ENCODE assay signal across 27 cellular contexts in the genomic region with DNA sequence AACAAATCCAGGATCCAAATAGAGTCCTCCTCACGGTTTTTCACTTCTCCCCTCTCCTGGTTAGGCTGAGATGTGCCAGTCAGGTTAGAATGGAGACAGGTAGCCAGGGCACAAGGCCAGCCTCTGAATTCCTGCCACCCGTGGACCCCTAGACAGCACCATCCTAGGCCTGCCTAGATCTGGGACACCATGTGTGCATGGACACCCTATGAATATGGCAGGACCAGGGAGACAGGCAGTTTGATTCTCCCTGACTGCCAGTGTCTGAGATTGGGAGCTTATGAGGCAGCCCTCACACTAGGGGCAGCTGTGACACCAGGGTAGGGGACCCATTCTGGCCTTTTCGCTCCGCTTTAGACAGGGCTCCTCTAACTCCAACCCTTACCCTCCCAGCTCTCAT. TPM values are rescaled to one million over a fixed set of nuclear protein-coding genes. Genes with fewer than 3 reads are reported as not detected.
"Had no signal": no experiment of that assay in that cellular context is flagged by ENCODE, and none has a peak within 500 bp of the region (broad histone marks: within the 10 kb centered on the region; RNA-seq: fewer than 3 reads in every experiment).

No MANE protein-coding gene starts in this region.

- H3K9me3 Mint-ChIP-seq: IgD-negative memory B cell had no signal

- H3K4me3 Mint-ChIP-seq: IgD-negative memory B cell had no signal

- H3K4me2 ChIP-seq: KMS-11, SK-N-SH had no signal

- H3K9me3 ChIP-seq: SK-N-SH had no signal

- ATAC-seq: K562, Panc1, PC-3 had no signal

- FAIRE-seq: HTR-8/SVneo, K562 had no signal

- H3K27me3 Mint-ChIP-seq: IgD-negative memory B cell had no signal

- H3K4me3 ChIP-seq: K562 had no signal

- DNase-seq: Kasumi-1, MM.1S, NCI-H1092 treated with DMSO at 0.1 percent for 48 hours, NCI-H1436, NCI-H187, NCI-H2029, NCI-H2081 treated with DMSO at 0.1 percent for 48 hours, NCI-H2171, NCI-H226, NCI-H446, NCI-H510A, NCI-H524 treated with DMSO at 0.1 percent for 48 hours, NCI-H69, NCI-H774, PC-3, SHP77, SK-N-SH had no signal

- H3K27ac ChIP-seq: HL-60, KMS-11, RWPE1 had no signal

RNA-seq across cellular contexts. Expression of a gene that starts 7.5 kb away (rescaled TPM):
- total RNA-seq: K562, M059J, OCI-LY7, SK-MEL-5 had no signal

RNA-seq across cellular contexts. Expression of a gene that starts 56.7 kb away (rescaled TPM):
- total RNA-seq: K562, M059J, PC-3, SK-MEL-5 had no signal
